17 cellular contexts compared by ENCODE assay signal in the genomic region with DNA sequence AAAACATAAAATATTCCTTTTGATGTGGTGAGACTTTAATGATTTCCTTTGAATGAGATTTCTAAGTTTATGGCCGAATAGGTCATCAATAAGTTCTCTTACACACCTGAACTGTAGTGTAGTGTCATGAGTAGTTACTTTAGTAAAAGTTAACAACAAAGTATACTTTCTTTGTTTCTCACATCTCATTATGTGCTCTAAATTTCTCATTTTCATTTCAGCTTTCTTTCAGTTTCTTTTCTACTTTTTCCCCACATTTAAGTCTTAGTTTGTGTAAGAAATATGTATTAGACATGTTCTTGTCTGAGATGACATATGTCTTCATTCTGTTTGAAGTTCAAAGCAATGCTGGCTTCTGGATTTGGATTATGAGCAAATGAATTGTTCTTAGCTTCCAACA.
"Had no signal": no experiment of that assay in that cellular context is flagged by ENCODE, and none has a peak within 500 bp of the region (broad histone marks: within the 10 kb centered on the region; RNA-seq: fewer than 3 reads in every experiment).

No MANE protein-coding gene starts in this region.

- H3K36me3 ChIP-seq: gastroesophageal sphincter, spleen, upper lobe of right lung had no signal

- ATAC-seq: activated naive CD4-positive, alpha-beta T cell treated with anti-CD3 and anti-CD28 coated beads, Interleukin-2, amount 50 U/mL, for 72 hours; activated T-helper 17 cell treated with anti-CD3 and anti-CD28 coated beads, Interleukin-2, amount 50 U/mL, for 72 hours; effector memory CD8-positive, alpha-beta T cell; gastroesophageal sphincter; left lobe of liver; upper lobe of right lung; WTC11 had no signal

- H3K4me3 ChIP-seq: gastroesophageal sphincter, lung, spleen, upper lobe of right lung had no signal

- H3K27ac ChIP-seq: epithelial cell of prostate, gastroesophageal sphincter, spleen, upper lobe of right lung had no signal

- H3K9me3 ChIP-seq: gastroesophageal sphincter, spleen, upper lobe of right lung had no signal

- H3K4me1 ChIP-seq: spleen, upper lobe of right lung had no signal

- DNase-seq: activated T-cell treated with anti-CD3 and anti-CD28 coated beads, Interleukin-2, amount 50 U/mL, for 24 hours; aorta; effector memory CD8-positive, alpha-beta T cell; naive B cell; spleen; stimulated activated CD4-positive, alpha-beta T cell treated with anti-CD3 and anti-CD28 coated beads, Interleukin-4, amount 100 ng/mL, for 1 hour; stimulated activated naive CD4-positive, alpha-beta T cell; T-helper 9 cell; upper lobe of right lung had no signal

- H3K27me3 ChIP-seq: dorsolateral prefrontal cortex, gastroesophageal sphincter, spleen, upper lobe of right lung had no signal
